14 cellular contexts compared by ENCODE assay signal in genomic region chr14:76931629-76932402, GRCh38.
A peak's percentile ranks its signal among the peaks of the same experiment; 100 is the strongest.
DNase-seq lines count a peak whose midpoint lies in the region; ATAC-seq, FAIRE-seq and TF ChIP-seq lines count a peak whose summit lies in the region.
"Had no signal": no experiment of that assay in that cellular context is flagged by ENCODE, and none has a peak within 500 bp of the region (broad histone marks: within the 10 kb centered on the region; RNA-seq: fewer than 3 reads in every experiment).

No MANE protein-coding gene starts in this region.

- H3K4me3 ChIP-seq in keratinocyte (ENCODE audit: control insufficient read depth in 2 of 3, extremely low read depth in 1 of 3, insufficient read depth in 2 of 3, low read depth in 1 of 3, low read length in 3 of 3) (no peak overlapping the region), gastrocnemius medialis (no peak overlapping the region)
- H3K4me3 ChIP-seq: vagina had no signal

- no peaks in the 10 kb centered on the region for H3K9me3 Mint-ChIP-seq in activated CD8-positive, alpha-beta memory T cell treated with anti-CD3 and anti-CD28 coated beads, Interleukin-2, amount 10 ng/mL, durations not matched to agents 7 days and 5 days (ENCODE audit: low read depth)
- H3K9me3 Mint-ChIP-seq in T-cell, result no peaks in the 10 kb centered on the region
- H3K9me3 Mint-ChIP-seq: stimulated activated naive CD8-positive, alpha-beta T cell treated with anti-CD3 and anti-CD28 coated beads, Interleukin-15, amount 100 ng/mL, for 72 hours had no signal

- H3K36me3 ChIP-seq in keratinocyte (ENCODE audit: control insufficient read depth in 2 of 2, extremely low read depth in 1 of 2, insufficient read depth in 2 of 2, low read length in 2 of 2) (no peaks in the 10 kb centered on the region), gastrocnemius medialis (no peaks in the 10 kb centered on the region)
- H3K36me3 ChIP-seq: vagina had no signal

- H3K9me3 ChIP-seq in keratinocyte (ENCODE audit: control insufficient read depth, low read depth, low read length) (no peaks in the 10 kb centered on the region), gastrocnemius medialis (no peaks in the 10 kb centered on the region)
- H3K9me3 ChIP-seq: vagina had no signal

- peak; percentile 49 for FAIRE-seq in keratinocyte (lab: Jason Lieb, UNC)
- FAIRE-seq: GM19239 had no signal

- H3K27me3 ChIP-seq in keratinocyte (ENCODE audit: control insufficient read depth, extremely low read depth, insufficient read depth, low read length) (no peaks in the 10 kb centered on the region), gastrocnemius medialis (no peaks in the 10 kb centered on the region)
- H3K27me3 ChIP-seq: vagina had no signal

- H3K4me1 ChIP-seq in keratinocyte (ENCODE audit: control insufficient read depth, extremely low read depth, insufficient read depth, low read length), result peaks cover 38% of the 10 kb centered on the region
- H3K4me1 ChIP-seq in gastrocnemius medialis, result peaks cover 21 to 40% of the 10 kb centered on the region in 2 donors

- H3K4me2 ChIP-seq in keratinocyte (ENCODE audit: control insufficient read depth, extremely low read depth, insufficient read depth, low read depth, low read length), result no peak overlapping the region

- peak overlapping the region; percentile 25 for H2AFZ ChIP-seq in keratinocyte (ENCODE audit: control insufficient read depth, low read length)

- no peak overlapping the region for H3K4me3 Mint-ChIP-seq in activated CD8-positive, alpha-beta memory T cell treated with anti-CD3 and anti-CD28 coated beads, Interleukin-2, amount 10 ng/mL, durations not matched to agents 7 days and 5 days
- H3K4me3 Mint-ChIP-seq in T-cell, result peak overlapping the region in 1 of 3 donors; percentile 70
- H3K4me3 Mint-ChIP-seq: stimulated activated naive CD8-positive, alpha-beta T cell treated with anti-CD3 and anti-CD28 coated beads, Interleukin-15, amount 100 ng/mL, for 72 hours had no signal

- H3K9me1 ChIP-seq in keratinocyte (ENCODE audit: control insufficient read depth, extremely low read depth, insufficient read depth, low read length), result peaks cover 2% of the 10 kb centered on the region

- H4K20me1 ChIP-seq in keratinocyte (ENCODE audit: control insufficient read depth, extremely low read depth, insufficient read depth, low read length), result no peaks in the 10 kb centered on the region

- POLR2A ChIA-PET in T-cell (lab: Charles Lee), result no interaction called here

- no peaks in the 10 kb centered on the region for H3K79me2 ChIP-seq in keratinocyte (ENCODE audit: control insufficient read depth, insufficient read depth, low read length)

- TF ChIP-seq POLR2A in gastrocnemius medialis (IDR thresholded peaks at IDR 0.05), result no peak

- no peaks in the 10 kb centered on the region for H3K27me3 Mint-ChIP-seq in activated CD8-positive, alpha-beta memory T cell treated with anti-CD3 and anti-CD28 coated beads, Interleukin-2, amount 10 ng/mL, durations not matched to agents 7 days and 5 days
- H3K27me3 Mint-ChIP-seq in T-cell, result no peaks in the 10 kb centered on the region
- H3K27me3 Mint-ChIP-seq: stimulated activated naive CD8-positive, alpha-beta T cell treated with anti-CD3 and anti-CD28 coated beads, Interleukin-15, amount 100 ng/mL, for 72 hours had no signal

- H3K4me1 Mint-ChIP-seq in activated CD8-positive, alpha-beta memory T cell treated with anti-CD3 and anti-CD28 coated beads, Interleukin-2, amount 10 ng/mL, durations not matched to agents 7 days and 5 days, result peaks cover 49% of the 10 kb centered on the region
- H3K4me1 Mint-ChIP-seq in T-cell, result peaks cover 63 to 79% (median 69%) of the 10 kb centered on the region in 3 donors

- no peak overlapping the region for H3K9ac ChIP-seq in keratinocyte (ENCODE audit: control insufficient read depth, extremely low read depth, insufficient read depth, low read length)

- peaks cover 1% of the 10 kb centered on the region for H3K36me3 Mint-ChIP-seq in activated CD8-positive, alpha-beta memory T cell treated with anti-CD3 and anti-CD28 coated beads, Interleukin-2, amount 10 ng/mL, durations not matched to agents 7 days and 5 days
- no peaks in the 10 kb centered on the region for H3K36me3 Mint-ChIP-seq in T-cell

- H3K27ac Mint-ChIP-seq in activated CD8-positive, alpha-beta memory T cell treated with anti-CD3 and anti-CD28 coated beads, Interleukin-2, amount 10 ng/mL, durations not matched to agents 7 days and 5 days, result peak overlapping the region; percentile 56
- H3K27ac Mint-ChIP-seq in T-cell, result peak overlapping the region; percentile 86 to 89
- H3K27ac Mint-ChIP-seq: stimulated activated naive CD8-positive, alpha-beta T cell treated with anti-CD3 and anti-CD28 coated beads, Interleukin-15, amount 100 ng/mL, for 72 hours had no signal

- H3K27ac ChIP-seq in keratinocyte (ENCODE audit: control insufficient read depth, insufficient read depth, low read length) (no peak overlapping the region), gastrocnemius medialis (peak overlapping the region; percentile 45 to 74 (median 64))
- H3K27ac ChIP-seq: vagina had no signal

- ATAC-seq in activated CD8-positive, alpha-beta memory T cell treated with anti-CD3 and anti-CD28 coated beads, Interleukin-2, amount 10 ng/mL, durations not matched to agents 7 days and 5 days, result no peak
- no peak for ATAC-seq in T-cell (replicated peaks in 1 of 4)
- ATAC-seq in gastrocnemius medialis, result peak; percentile 74 to 79
- ATAC-seq: stimulated activated naive CD8-positive, alpha-beta T cell treated with anti-CD3 and anti-CD28 coated beads, Interleukin-15, amount 100 ng/mL, for 72 hours had no signal

- dilution Hi-C loops in keratinocyte (cut with MboI; ENCODE audit: extremely low pct_ligation_motif_present, low sequenced_read_pairs), result no loop called here

- no peak for TF ChIP-seq CTCF in keratinocyte (optimal IDR thresholded peaks at IDR 0.05 in 1 of 3, IDR thresholded peaks at IDR 0.05 in 1 of 3, conservative IDR thresholded peaks at IDR 0.05 in 1 of 3; ENCODE audit: extremely low read depth in 1 of 3, insufficient read depth in 2 of 3, low read length in 3 of 3)
- no peak for TF ChIP-seq CTCF in gastrocnemius medialis (IDR thresholded peaks at IDR 0.05 in 4 of 5, conservative IDR thresholded peaks at IDR 0.05 in 1 of 5)

- intact Hi-C loops in gastrocnemius medialis (cut with DNase I; ENCODE audit: low total_unique reads), result no loop called here

- no peak for DNase-seq in activated CD8-positive, alpha-beta memory T cell treated with anti-CD3 and anti-CD28 coated beads, Interleukin-2, amount 10 ng/mL, durations not matched to agents 7 days and 5 days
- no peak for DNase-seq in activated CD8-positive, alpha-beta memory T cell treated with anti-CD3 and anti-CD28 coated beads, Interleukin-2, amount 50 U/mL, for 48 hours
- DNase-seq in T-cell (no peak), keratinocyte (ENCODE audit: low read depth, low spot score) (no peak), gastrocnemius medialis (peak in 1 of 2 donors; percentile 31), A172 (ENCODE audit: low spot score) (no peak), activated gamma-delta T cell (lab: John Stamatoyannopoulos, UW) (no peak)
- no peak for DNase-seq in activated effector memory CD4-positive, alpha-beta T cell treated with anti-CD3 and anti-CD28 coated beads, Interleukin-2, amount 50 U/mL, for 16 hours
- DNase-seq: KBM-7; NCI-H1092 treated with DMSO at 0.1 percent for 48 hours; SHP77 treated with DMSO at 0.1 percent for 48 hours; stimulated activated naive CD8-positive, alpha-beta T cell treated with anti-CD3 and anti-CD28 coated beads, Interleukin-15, amount 100 ng/mL, for 72 hours had no signal

- CTCF ChIA-PET in activated CD8-positive, alpha-beta memory T cell treated with anti-CD3 and anti-CD28 coated beads, Interleukin-2, amount 10 ng/mL, durations not matched to agents 7 days and 5 days (lab: Charles Lee), result interaction anchor here (1.0 to 5.3 kb wide), 6 partner anchors 10 to 56 kb away, joined by 3 to 31 read pairs (median 10); no protein-coding TSS in a partner anchor
- CTCF ChIA-PET in T-cell (lab: Charles Lee), result interaction anchor here in 1 of 2 donors (0.6 kb wide), 1 partner anchor 19 kb away, joined by 3 read pairs; no protein-coding TSS in a partner anchor

- in situ Hi-C loops in gastrocnemius medialis (cut with MboI; ENCODE audit: low sequenced_read_pairs in 4 of 4), result no loop called here

Comparison
In these comparisons a context has a peak if more than half of its experiments do, and no peak if none do; other contexts are left out.
1. ATAC-seq: peak in gastrocnemius medialis (2 of 2); none in activated CD8-positive, alpha-beta memory T cell treated with anti-CD3 and anti-CD28 coated beads, Interleukin-2, amount 10 ng/mL, durations not matched to agents 7 days and 5 days (single experiment) and T-cell (0 of 4).